15 cellular contexts compared by ENCODE assay signal in genomic region chr19:35206855-35207254, GRCh38. TPM values are rescaled to one million over a fixed set of nuclear protein-coding genes. Genes with fewer than 3 reads are reported as not detected.
DNase-seq lines count a peak whose midpoint lies in the region; ATAC-seq and TF ChIP-seq lines count a peak whose summit lies in the region.
"Had no signal": no experiment of that assay in that cellular context is flagged by ENCODE, and none has a peak within 500 bp of the region (broad histone marks: within the 10 kb centered on the region; RNA-seq: fewer than 3 reads in every experiment).

No MANE protein-coding gene starts in this region.

- TF ChIP-seq POLR2A in vagina (IDR thresholded peaks at IDR 0.05) = no peak

- intact Hi-C loops in vagina (cut with DNase I) = no loop called here

- H3K27me3 Mint-ChIP-seq in activated T-cell treated with anti-CD3 and anti-CD28 coated beads, Interleukin-2, amount 50 U/mL, for 24 hours = no peaks in the 10 kb centered on the region
- no peaks in the 10 kb centered on the region for H3K27me3 Mint-ChIP-seq in activated CD4-positive, alpha-beta memory T cell treated with anti-CD3 and anti-CD28 coated beads, Interleukin-2, amount 10 ng/mL, durations not matched to agents 7 days and 5 days

- peaks cover 3% of the 10 kb centered on the region for H3K9me3 Mint-ChIP-seq in activated T-cell treated with anti-CD3 and anti-CD28 coated beads, Interleukin-2, amount 50 U/mL, for 24 hours
- H3K9me3 Mint-ChIP-seq in activated CD4-positive, alpha-beta memory T cell treated with anti-CD3 and anti-CD28 coated beads, Interleukin-2, amount 10 ng/mL, durations not matched to agents 7 days and 5 days = peaks cover 6% of the 10 kb centered on the region

- ATAC-seq in lung (ENCODE audit: insufficient read depth, low FRiP score) (no peak), GM18519 (IDR thresholded peaks at IDR 0.05; ENCODE audit: low FRiP score, unreplicated experiment) (no peak), GM21381 (IDR thresholded peaks at IDR 0.05; ENCODE audit: unreplicated experiment) (no peak)

- H3K4me3 Mint-ChIP-seq in activated T-cell treated with anti-CD3 and anti-CD28 coated beads, Interleukin-2, amount 50 U/mL, for 24 hours = peak overlapping the region; percentile 49
- peak overlapping the region; percentile 67 for H3K4me3 Mint-ChIP-seq in activated CD4-positive, alpha-beta memory T cell treated with anti-CD3 and anti-CD28 coated beads, Interleukin-2, amount 10 ng/mL, durations not matched to agents 7 days and 5 days

- H3K4me1 Mint-ChIP-seq in activated T-cell treated with anti-CD3 and anti-CD28 coated beads, Interleukin-2, amount 50 U/mL, for 24 hours (ENCODE audit: low read depth) = peaks cover 82% of the 10 kb centered on the region
- H3K4me1 Mint-ChIP-seq in activated CD4-positive, alpha-beta memory T cell treated with anti-CD3 and anti-CD28 coated beads, Interleukin-2, amount 10 ng/mL, durations not matched to agents 7 days and 5 days = peaks cover 82% of the 10 kb centered on the region

- H3K27ac ChIP-seq in lung (ENCODE audit: low read depth in 1 of 2, low read length in 1 of 2) = no peak overlapping the region
- H3K27ac ChIP-seq in vagina = peak overlapping the region; percentile 48

- H3K36me3 ChIP-seq in lung (ENCODE audit: control insufficient read depth in 2 of 2, insufficient read depth in 2 of 2, low read length in 2 of 2) = no peaks in the 10 kb centered on the region
- H3K36me3 ChIP-seq in vagina = no peaks in the 10 kb centered on the region

- 90 to 97% methylated on average over 1 of the region's 1 CpG for WGBS in lung, 2 donors

- H3K4me1 ChIP-seq in lung (ENCODE audit: control insufficient read depth in 2 of 2, insufficient read depth in 2 of 2, low read length in 2 of 2) (no peaks in the 10 kb centered on the region), vagina (peaks cover 12% of the 10 kb centered on the region)

- no peak overlapping the region for H3K4me3 ChIP-seq in lung
- no peak overlapping the region for H3K4me3 ChIP-seq in vagina

- TF ChIP-seq CTCF in lung (IDR thresholded peaks at IDR 0.05; ENCODE audit: control extremely low read depth, extremely low read depth) (no peak), vagina (IDR thresholded peaks at IDR 0.05) (no peak)

- POLR2A ChIA-PET in activated CD4-positive, alpha-beta memory T cell treated with anti-CD3 and anti-CD28 coated beads, Interleukin-2, amount 10 ng/mL, durations not matched to agents 7 days and 5 days (lab: Charles Lee) = interaction anchor here (0.6 to 3.3 kb wide), 15 partner anchors 11 to 256 kb away, joined by 3 to 33 read pairs (median 6); partner anchors contain the start of genes FXYD5 and USF2

- CTCF ChIA-PET in activated CD4-positive, alpha-beta memory T cell treated with anti-CD3 and anti-CD28 coated beads, Interleukin-2, amount 10 ng/mL, durations not matched to agents 7 days and 5 days (lab: Charles Lee) = interaction anchor here (0.7 to 1.6 kb wide), 7 partner anchors 10 to 53 kb away, joined by 3 to 9 read pairs (median 3); partner anchors contain the start of gene FXYD5

- no peaks in the 10 kb centered on the region for H3K27me3 ChIP-seq in lung (ENCODE audit: control insufficient read depth, insufficient read depth)
- H3K27me3 ChIP-seq in vagina = no peaks in the 10 kb centered on the region

- peaks cover 0 to 2% of the 10 kb centered on the region in 2 donors for H3K9me3 ChIP-seq in lung (ENCODE audit: control insufficient read depth in 2 of 2, insufficient read depth in 1 of 2, low read length in 1 of 2)
- no peaks in the 10 kb centered on the region for H3K9me3 ChIP-seq in vagina

- peak; percentile 25 for DNase-seq in activated T-cell treated with anti-CD3 and anti-CD28 coated beads, Interleukin-2, amount 50 U/mL, for 24 hours
- DNase-seq in activated T-cell treated with anti-CD3 and anti-CD28 coated beads for 4 hours (no peak), lung (ENCODE audit: low spot score) (peak; percentile 14), vagina (ENCODE audit: extremely low spot score in 2 of 2) (peak in 1 of 2 donors; percentile 44), HT-29 (ENCODE audit: low spot score) (no peak)
- no peak for DNase-seq in activated CD4-positive, alpha-beta memory T cell treated with anti-CD3 and anti-CD28 coated beads, Interleukin-2, amount 10 ng/mL, durations not matched to agents 7 days and 5 days
- DNase-seq: activated CD4-positive, CD25-positive, alpha-beta regulatory T cell treated with anti-CD3 and anti-CD28 coated beads, Interleukin-2, amount 50 U/mL, for 72 hours; NCI-H1048; NCI-H446; substantia nigra had no signal

- H3K36me3 Mint-ChIP-seq in activated T-cell treated with anti-CD3 and anti-CD28 coated beads, Interleukin-2, amount 50 U/mL, for 24 hours (ENCODE audit: low read depth) = no peaks in the 10 kb centered on the region
- peaks cover 14% of the 10 kb centered on the region for H3K36me3 Mint-ChIP-seq in activated CD4-positive, alpha-beta memory T cell treated with anti-CD3 and anti-CD28 coated beads, Interleukin-2, amount 10 ng/mL, durations not matched to agents 7 days and 5 days (ENCODE audit: low read depth)

- H3K27ac Mint-ChIP-seq in activated T-cell treated with anti-CD3 and anti-CD28 coated beads, Interleukin-2, amount 50 U/mL, for 24 hours = peak overlapping the region; percentile 91
- peak overlapping the region; percentile 97 for H3K27ac Mint-ChIP-seq in activated CD4-positive, alpha-beta memory T cell treated with anti-CD3 and anti-CD28 coated beads, Interleukin-2, amount 10 ng/mL, durations not matched to agents 7 days and 5 days

RNA-seq across cellular contexts. Expression of gene FAM187B, which starts 21.7 kb away (rescaled TPM):
- total RNA-seq in activated CD4-positive, alpha-beta memory T cell treated with anti-CD3 and anti-CD28 coated beads, Interleukin-2, amount 10 ng/mL, durations not matched to agents 7 days and 5 days = not detected
- total RNA-seq in lung (under 1 TPM in 1 of 2 donors, not detected in 1; 0.28 TPM), vagina (not detected)
- under 1 TPM in 1 of 2 donors, not detected in 1; 0.20 TPM for polyA plus RNA-seq in lung
- total RNA-seq in HT-29 (2014; rRNA removed; shearing (Covaris generic)) = not detected in 2 replicates
- total RNA-seq: mesenteric fat pad, osteoblast had no signal
- polyA plus RNA-seq: AG04450 had no signal

RNA-seq across cellular contexts. Expression of gene LSR, which starts 41.9 kb away (rescaled TPM):
- 10 to 100 TPM; 13.2 to 13.3 TPM for total RNA-seq in activated CD4-positive, alpha-beta memory T cell treated with anti-CD3 and anti-CD28 coated beads, Interleukin-2, amount 10 ng/mL, durations not matched to agents 7 days and 5 days
- total RNA-seq in lung (10 to 100 TPM; 30.8 to 82.0 TPM), vagina (32.9 TPM)
- polyA plus RNA-seq in lung = 10 to 100 TPM; 60.0 to 77.4 TPM
- 475 and 478 TPM in 2 replicates for total RNA-seq in HT-29 (2014; rRNA removed; shearing (Covaris generic))

RNA-seq across cellular contexts. Expression of gene FXYD5, which starts 52.3 kb away (rescaled TPM):
- total RNA-seq in activated CD4-positive, alpha-beta memory T cell treated with anti-CD3 and anti-CD28 coated beads, Interleukin-2, amount 10 ng/mL, durations not matched to agents 7 days and 5 days = 100 to 1,000 TPM; 588 to 589 TPM
- total RNA-seq in lung = 100 to 1,000 TPM in 1 of 2 donors, 1 to 10 TPM in 1; 9.9 to 124 TPM
- 100 to 1,000 TPM; 152 to 203 TPM for polyA plus RNA-seq in lung
- total RNA-seq in vagina = 144 TPM
- total RNA-seq in HT-29 (2014; rRNA removed; shearing (Covaris generic)) = 46.4 and 48.2 TPM in 2 replicates

Comparison
In these comparisons a context has a peak if more than half of its experiments do, and no peak if none do; other contexts are left out.
1. DNase-seq: peak in activated T-cell treated with anti-CD3 and anti-CD28 coated beads, Interleukin-2, amount 50 U/mL, for 24 hours (single experiment) and lung (single experiment); none in activated T-cell treated with anti-CD3 and anti-CD28 coated beads for 4 hours (single experiment), activated CD4-positive, alpha-beta memory T cell treated with anti-CD3 and anti-CD28 coated beads, Interleukin-2, amount 10 ng/mL, durations not matched to agents 7 days and 5 days (single experiment) and HT-29 (single experiment).